Comparison of ENCODE assay signal across 28 cellular contexts in the genomic region with DNA sequence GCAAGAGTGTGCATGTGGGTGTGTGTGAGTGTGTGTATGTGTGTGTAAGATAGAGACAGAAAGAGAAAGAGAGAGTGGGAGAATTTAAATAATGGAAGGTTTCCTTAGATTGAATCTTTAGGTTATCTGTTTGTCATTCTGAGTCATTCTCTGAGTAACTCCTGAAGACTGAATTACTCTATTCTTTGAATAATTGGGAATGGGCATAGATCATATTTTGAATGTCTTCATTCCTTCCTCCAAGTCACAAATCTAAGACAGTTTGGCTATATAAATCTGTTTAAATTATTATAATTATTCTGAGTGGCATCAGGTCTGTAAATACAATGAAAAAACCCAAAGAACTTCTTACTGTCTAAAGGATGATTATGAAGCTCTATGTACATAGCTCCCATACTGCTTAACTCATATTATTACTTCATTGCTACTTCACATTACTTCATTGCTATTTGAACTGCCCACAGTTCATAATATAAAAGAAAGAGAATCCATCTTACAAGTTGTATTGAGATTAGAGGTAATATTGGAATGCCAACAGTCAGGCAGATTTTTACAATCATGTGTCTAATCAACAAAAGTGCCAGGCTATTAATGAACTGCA.
DNase-seq lines count a peak whose midpoint lies in the region; ATAC-seq, FAIRE-seq and TF ChIP-seq lines count a peak whose summit lies in the region.
"Had no signal": no experiment of that assay in that cellular context is flagged by ENCODE, and none has a peak within 500 bp of the region (broad histone marks: within the 10 kb centered on the region; RNA-seq: fewer than 3 reads in every experiment).

No MANE protein-coding gene starts in this region.

- H3K36me3 Mint-ChIP-seq in effector memory CD8-positive, alpha-beta T cell (ENCODE audit: insufficient read depth): no peaks in the 10 kb centered on the region
- H3K36me3 Mint-ChIP-seq: activated naive CD8-positive, alpha-beta T cell; memory B cell; stimulated activated effector memory CD8-positive, alpha-beta T cell treated with anti-CD3 and anti-CD28 coated beads, Interleukin-12 subunit alpha, Interleukin-12 subunit beta, amount 100 ng/mL, for 72 hours had no signal

- no peaks in the 10 kb centered on the region for H3K27me3 ChIP-seq in bronchial epithelial cell (ENCODE audit: control insufficient read depth, insufficient read depth, low read length)
- H3K27me3 ChIP-seq in BE2C: no peaks in the 10 kb centered on the region
- H3K27me3 ChIP-seq: gastroesophageal sphincter, tibial nerve had no signal

- TF ChIP-seq CTCF in bronchial epithelial cell (IDR thresholded peaks at IDR 0.05; ENCODE audit: insufficient read depth, low read length, severe bottlenecking) (no peak), BE2C (IDR thresholded peaks at IDR 0.05; ENCODE audit: low read depth, low read length) (no peak)

- no peaks in the 10 kb centered on the region for H3K27me3 Mint-ChIP-seq in effector memory CD8-positive, alpha-beta T cell
- H3K27me3 Mint-ChIP-seq: activated naive CD8-positive, alpha-beta T cell; memory B cell had no signal

- no peaks in the 10 kb centered on the region for H3K4me1 ChIP-seq in BE2C
- H3K4me1 ChIP-seq: gastroesophageal sphincter, tibial nerve had no signal

- H3K36me3 ChIP-seq in bronchial epithelial cell (ENCODE audit: control insufficient read depth, insufficient read depth, low read length): no peaks in the 10 kb centered on the region
- no peaks in the 10 kb centered on the region for H3K36me3 ChIP-seq in BE2C
- H3K36me3 ChIP-seq: gastroesophageal sphincter, tibial nerve, WERI-Rb-1 had no signal

- H3K9me3 ChIP-seq in BE2C: no peaks in the 10 kb centered on the region
- H3K9me3 ChIP-seq: gastroesophageal sphincter had no signal

- H3K27ac Mint-ChIP-seq in effector memory CD8-positive, alpha-beta T cell: no peak overlapping the region
- H3K27ac Mint-ChIP-seq: activated naive CD8-positive, alpha-beta T cell; endodermal cell; immature natural killer cell; memory B cell; nephron; stimulated activated effector memory CD8-positive, alpha-beta T cell treated with anti-CD3 and anti-CD28 coated beads, Interleukin-12 subunit alpha, Interleukin-12 subunit beta, amount 100 ng/mL, for 72 hours had no signal

- peaks cover 9% of the 10 kb centered on the region in 2 donors for H3K9me3 Mint-ChIP-seq in effector memory CD8-positive, alpha-beta T cell

- ATAC-seq in effector memory CD8-positive, alpha-beta T cell (replicated peaks): no peak
- ATAC-seq: gastroesophageal sphincter; stimulated activated effector memory CD8-positive, alpha-beta T cell treated with anti-CD3 and anti-CD28 coated beads, Interleukin-12 subunit alpha, Interleukin-12 subunit beta, amount 100 ng/mL, for 72 hours had no signal

- no peaks in the 10 kb centered on the region for H3K4me1 Mint-ChIP-seq in effector memory CD8-positive, alpha-beta T cell (ENCODE audit: low read depth in 2 of 2)
- H3K4me1 Mint-ChIP-seq: endodermal cell; memory B cell; stimulated activated effector memory CD8-positive, alpha-beta T cell treated with anti-CD3 and anti-CD28 coated beads, Interleukin-12 subunit alpha, Interleukin-12 subunit beta, amount 100 ng/mL, for 72 hours had no signal

- peak; percentile 37 for DNase-seq in HCEC 1CT
- DNase-seq in RCC 7860 (ENCODE audit: low spot score): peak; percentile 44
- peak; percentile 80 for DNase-seq in bronchial epithelial cell (ENCODE audit: low read depth)
- no peak for DNase-seq in iPS-NIHi11 (ENCODE audit: low spot score)
- no peak for DNase-seq in BE2C
- DNase-seq in effector memory CD8-positive, alpha-beta T cell: no peak
- no peak for DNase-seq in SHP77 treated with DMSO at 0.1 percent for 48 hours (lab: John Stamatoyannopoulos, UW)
- DNase-seq: activated CD4-positive, alpha-beta T cell treated with anti-CD3 and anti-CD28 coated beads for 48 hours; activated effector memory CD4-positive, alpha-beta T cell treated with Interleukin-2 at 50 U/mL for 16 hours; aorta; central memory CD4-positive, alpha-beta T cell; DND-41; endodermal cell; hippocampal formation; immature natural killer cell; NCI-H146; NCI-H510A; SHP77; stimulated activated CD4-positive, alpha-beta T cell treated with anti-CD3 and anti-CD28 coated beads, Interleukin-15, amount 100 ng/mL, for 24 hours; SW 1271; T-helper 9 cell; WERI-Rb-1 had no signal

- H3K4me3 ChIP-seq in bronchial epithelial cell (ENCODE audit: low read depth, low read length): no peak overlapping the region
- H3K4me3 ChIP-seq in BE2C (ENCODE audit: low read depth, low read length): no peak overlapping the region
- H3K4me3 ChIP-seq: gastroesophageal sphincter, tibial nerve had no signal

- FAIRE-seq in RCC 7860 (lab: Jason Lieb, UNC): peak; percentile 69
- FAIRE-seq in bronchial epithelial cell (lab: Jason Lieb, UNC): no peak

- H3K4me3 Mint-ChIP-seq in effector memory CD8-positive, alpha-beta T cell: no peak overlapping the region
- H3K4me3 Mint-ChIP-seq: activated naive CD8-positive, alpha-beta T cell; endodermal cell; immature natural killer cell; memory B cell; nephron; stimulated activated effector memory CD8-positive, alpha-beta T cell treated with anti-CD3 and anti-CD28 coated beads, Interleukin-12 subunit alpha, Interleukin-12 subunit beta, amount 100 ng/mL, for 72 hours had no signal

Comparison
In these comparisons a context has a peak if more than half of its experiments do, and no peak if none do; other contexts are left out.
1. DNase-seq: peak in HCEC 1CT (single experiment), RCC 7860 (single experiment) and bronchial epithelial cell (single experiment); none in iPS-NIHi11 (single experiment), BE2C (single experiment), effector memory CD8-positive, alpha-beta T cell (0 of 3) and SHP77 treated with DMSO at 0.1 percent for 48 hours (single experiment).